ENCODE assay signal across 8 cellular contexts in the genomic region with DNA sequence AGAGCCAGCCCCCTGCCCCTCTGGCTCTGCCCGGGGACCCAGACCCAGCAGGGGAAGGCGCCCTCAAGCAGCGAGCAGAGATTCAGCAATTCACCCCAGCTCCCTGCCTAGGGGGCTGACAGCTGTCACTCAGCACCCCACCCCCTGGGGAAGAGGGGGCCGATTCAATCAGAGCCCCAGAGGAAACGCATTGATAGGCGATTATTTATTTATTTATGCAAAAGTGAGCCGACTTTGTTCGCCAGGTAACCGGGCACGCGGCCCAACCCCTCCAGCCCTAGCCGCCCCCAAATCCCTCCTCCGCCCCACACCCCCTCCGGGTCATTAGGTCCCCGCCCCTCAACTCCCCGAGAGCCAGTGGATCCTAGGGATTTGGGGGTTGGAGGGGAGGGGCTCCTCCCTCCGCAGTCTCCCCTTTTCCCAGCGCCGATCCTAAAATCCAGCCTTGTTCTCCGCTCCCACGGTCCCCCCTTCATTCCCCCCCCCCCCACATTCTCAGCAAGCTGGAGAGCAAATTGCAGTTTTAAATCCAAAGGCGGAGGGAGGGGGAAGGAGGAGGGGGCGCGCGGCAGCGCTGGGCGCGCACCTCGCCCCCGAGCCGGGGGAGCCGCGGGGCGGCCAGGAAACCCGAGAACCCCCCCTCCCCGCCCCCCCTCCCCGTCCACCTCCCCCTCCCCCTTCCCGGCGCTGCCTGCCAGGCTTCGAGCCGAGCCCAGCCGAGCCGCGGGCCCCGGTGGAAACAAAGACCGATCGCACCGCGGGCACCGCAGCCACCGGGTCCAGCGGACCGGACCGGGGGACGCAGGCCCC. TPM values are rescaled to one million over a fixed set of nuclear protein-coding genes. Genes with fewer than 3 reads are reported as not detected.
DNase-seq lines count a peak whose midpoint lies in the region; ATAC-seq and TF ChIP-seq lines count a peak whose summit lies in the region.

No MANE protein-coding gene starts in this region.

- WGBS in SK-N-SH (ENCODE audit: low lambda C conversion rate), result 5% methylated on average over 19 of the region's 55 CpGs
- WGBS in suprapubic skin, result 0% methylated on average over 10 of the region's 55 CpGs

- no peaks in the 10 kb centered on the region for H3K36me3 ChIP-seq in SK-N-SH (replicated peaks in 1 of 2; ENCODE audit: control insufficient read depth in 1 of 2, insufficient read depth in 2 of 2, low read length in 1 of 2)
- no peaks in the 10 kb centered on the region for H3K36me3 ChIP-seq in suprapubic skin

- no peak for TF ChIP-seq EP300 in SK-N-SH (IDR thresholded peaks at IDR 0.05; ENCODE audit: borderline replicate concordance in 1 of 2, low read depth in 1 of 2, low read length in 1 of 2)
- no peak for TF ChIP-seq EP300 in suprapubic skin (IDR thresholded peaks at IDR 0.05)

- TF ChIP-seq RAD21 in SK-N-SH (IDR thresholded peaks at IDR 0.05; ENCODE audit: low read length), result peak; percentile 10; the same call in 1 of the 2 replicates

- CTCF ChIA-PET in SK-N-SH (lab: Yijun Ruan, JAX), result interaction anchor here (0.6 to 27.7 kb wide), 11 partner anchors 10 to 304 kb away, joined by 3 to 603 read pairs (median 8); no protein-coding TSS in a partner anchor

- peak overlapping the region; percentile 100 for H3K4me2 ChIP-seq in SK-N-SH

- H3K9me3 ChIP-seq in SK-N-SH (no peaks in the 10 kb centered on the region), suprapubic skin (no peaks in the 10 kb centered on the region)

- H2AFZ ChIP-seq in SK-N-SH (ENCODE audit: low read depth), result peak overlapping the region; percentile 69; the same call in 1 of the 2 replicates

- POLR2A ChIA-PET in SK-N-SH (lab: Yijun Ruan, JAX), result interaction anchor here (0.5 to 1.5 kb wide), 5 partner anchors 12 to 303 kb away, joined by 3 to 6 read pairs (median 3); a partner anchor contains a TSS

- TF ChIP-seq POLR2A in suprapubic skin (IDR thresholded peaks at IDR 0.05), result no peak

- H3K27ac ChIP-seq in SK-N-SH (ENCODE audit: low read depth in 2 of 2, low read length in 1 of 2) (peak overlapping the region; percentile 60 to 64), suprapubic skin (peak overlapping the region; percentile 95)

- ATAC-seq in left lobe of liver, result peak; percentile 58

- TF ChIP-seq CTCF in SK-N-SH (IDR thresholded peaks at IDR 0.05) (no peak), choroid plexus epithelial cell (conservative IDR thresholded peaks at IDR 0.05; ENCODE audit: low read depth, low read length) (no peak), suprapubic skin (IDR thresholded peaks at IDR 0.05) (no peak)

- H3K4me1 ChIP-seq in SK-N-SH (ENCODE audit: control insufficient read depth in 1 of 2, insufficient read depth in 2 of 2, low read depth in 1 of 2, low read length in 1 of 2) (peaks cover 45 to 51% of the 10 kb centered on the region in 2 experiments), suprapubic skin (peaks cover 73% of the 10 kb centered on the region)

- no peaks in the 10 kb centered on the region for H3K27me3 ChIP-seq in SK-N-SH (ENCODE audit: insufficient read depth)
- H3K27me3 ChIP-seq in suprapubic skin, result no peaks in the 10 kb centered on the region

- H3K79me2 ChIP-seq in SK-N-SH (ENCODE audit: insufficient read depth), result peaks cover 57% of the 10 kb centered on the region

- in situ Hi-C loops in KBM-7 (cut with MboI; ENCODE audit: low pct_unique_long_range_greater_than_20kb, low sequenced_read_pairs), result no loop called here

- peak overlapping the region; percentile 85 for H3K9ac ChIP-seq in SK-N-SH

- peaks cover 44% of the 10 kb centered on the region for H4K20me1 ChIP-seq in SK-N-SH (ENCODE audit: insufficient read depth)

- no peaks in the 10 kb centered on the region for H3K9me2 ChIP-seq in SK-N-SH

- DNase-seq in activated T-cell treated with anti-CD3 and anti-CD28 coated beads for 1 hour (ENCODE audit: low read depth) (peak; percentile 38), activated T-cell treated with anti-CD3 and anti-CD28 coated beads for 4 hours (no peak), SK-N-SH (peak; percentile 91), choroid plexus epithelial cell (ENCODE audit: low read depth) (peak; percentile 41), left lobe of liver (ENCODE audit: low spot score) (peak; percentile 68), suprapubic skin (ENCODE audit: low spot score in 2 of 2) (peak; percentile 84 to 88), KBM-7 (no peak), SIG-M5 (lab: John Stamatoyannopoulos, UW) (no peak)

- H3F3A ChIP-seq in SK-N-SH (replicated peaks; ENCODE audit: insufficient read depth), result peaks cover 30% of the 10 kb centered on the region

- H3K4me3 ChIP-seq in SK-N-SH (ENCODE audit: low read depth in 2 of 2, low read length in 1 of 2) (peak overlapping the region; percentile 92), choroid plexus epithelial cell (ENCODE audit: low read depth, low read length) (peak overlapping the region; percentile 86), suprapubic skin (peak overlapping the region; percentile 92)

TF ChIP-seq in SK-N-SH, 30 proteins besides CTCF, POLR2A, EP300 and RAD21:
- TF ChIP-seq SIN3A (IDR thresholded peaks at IDR 0.05; ENCODE audit: borderline replicate concordance, low read depth, low read length) (peak; percentile 20; the same call in 1 of the 2 replicates), JUND (IDR thresholded peaks at IDR 0.05) (no peak), TCF12 (IDR thresholded peaks at IDR 0.05) (no peak), SMC3 (IDR thresholded peaks at IDR 0.05; ENCODE audit: low read depth, low read length) (no peak), GABPA (IDR thresholded peaks at IDR 0.05; ENCODE audit: low read depth) (no peak), POLR2AphosphoS5 (IDR thresholded peaks at IDR 0.05; ENCODE audit: low read depth, low read length) (no peak)
- TF ChIP-seq, protein P1, sequence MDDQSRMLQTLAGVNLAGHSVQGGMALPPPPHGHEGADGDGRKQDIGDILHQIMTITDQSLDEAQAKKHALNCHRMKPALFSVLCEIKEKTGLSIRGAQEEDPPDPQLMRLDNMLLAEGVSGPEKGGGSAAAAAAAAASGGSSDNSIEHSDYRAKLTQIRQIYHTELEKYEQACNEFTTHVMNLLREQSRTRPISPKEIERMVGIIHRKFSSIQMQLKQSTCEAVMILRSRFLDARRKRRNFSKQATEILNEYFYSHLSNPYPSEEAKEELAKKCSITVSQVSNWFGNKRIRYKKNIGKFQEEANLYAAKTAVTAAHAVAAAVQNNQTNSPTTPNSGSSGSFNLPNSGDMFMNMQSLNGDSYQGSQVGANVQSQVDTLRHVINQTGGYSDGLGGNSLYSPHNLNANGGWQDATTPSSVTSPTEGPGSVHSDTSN (IDR thresholded peaks at IDR 0.05), result peak; percentile 79

RNA-seq across cellular contexts. Expression of a gene that starts 1.2 kb away (rescaled TPM):
- 3.1 and 8.5 TPM in 2 replicates for polyA plus RNA-seq in SK-N-SH (2012; rRNA removed)
- polyA plus RNA-seq in SK-N-SH (2012; cell fraction: cytosol; rRNA removed), result 3.2 and 4.4 TPM in 2 replicates
- polyA plus RNA-seq in SK-N-SH (2012; cell fraction: nucleus; rRNA removed), result 19.2 and 28.1 TPM in 2 replicates
- 20.0 TPM for total RNA-seq in left lobe of liver
- 100 to 1,000 TPM in 1 of 4 donors, 10 to 100 TPM in 3; 46.7 to 103 (median 60.1) TPM for total RNA-seq in suprapubic skin

RNA-seq across cellular contexts. Expression of a gene that starts 32.3 kb away (rescaled TPM):
- polyA plus RNA-seq in SK-N-SH (2012; rRNA removed), result not detected in 2 replicates
- not detected in 2 replicates for polyA plus RNA-seq in SK-N-SH (2012; cell fraction: cytosol; rRNA removed)
- 0.01 TPM in 1 of 2 replicates, not detected in the other for polyA plus RNA-seq in SK-N-SH (2012; cell fraction: nucleus; rRNA removed)
- total RNA-seq in left lobe of liver (3.0 TPM), suprapubic skin (1 to 10 TPM; 3.0 to 9.2 (median 5.9) TPM)

Comparison
In these comparisons a context has a peak if more than half of its experiments do, and no peak if none do; other contexts are left out.
1. DNase-seq: peak in activated T-cell treated with anti-CD3 and anti-CD28 coated beads for 1 hour (single experiment), SK-N-SH (single experiment), choroid plexus epithelial cell (single experiment), left lobe of liver (single experiment) and suprapubic skin (2 of 2); none in activated T-cell treated with anti-CD3 and anti-CD28 coated beads for 4 hours (single experiment), KBM-7 (single experiment) and SIG-M5 (single experiment).
2. Peak in every context shown above with its lines, with median percentiles within 50 percentile points of each other: H3K4me3 ChIP-seq.